1 cellular context compared by ENCODE assay signal in genomic region chr14:31489680-31490079, GRCh38.
TF ChIP-seq lines count a peak whose summit lies in the region.

No MANE protein-coding gene starts in this region.

TF ChIP-seq in SK-N-SH, 30 proteins besides CTCF, POLR2A, EP300 and RAD21 (continued from another document):
- TF ChIP-seq FOSL2 (IDR thresholded peaks at IDR 0.05; ENCODE audit: borderline replicate concordance, low read depth) (no peak), YY1 (IDR thresholded peaks at IDR 0.05; ENCODE audit: low read depth) (no peak)
